In genomic region chr17:62892069-62892675, GRCh38 we compare ENCODE assay signal across 9 cellular contexts.
DNase-seq lines count a peak whose midpoint lies in the region; ATAC-seq lines count a peak whose summit lies in the region.
"Had no signal": no experiment of that assay in that cellular context is flagged by ENCODE, and none has a peak within 500 bp of the region (broad histone marks: within the 10 kb centered on the region; RNA-seq: fewer than 3 reads in every experiment).

No MANE protein-coding gene starts in this region.

- peak; percentile 51 for DNase-seq in NCI-H2227 treated with DMSO at 0.1 percent for 48 hours (lab: John Stamatoyannopoulos, UW)
- DNase-seq in NCI-H2227 (lab: John Stamatoyannopoulos, UW; ENCODE audit: unreplicated experiment): no peak
- DNase-seq in OCI-M1 (lab: John Stamatoyannopoulos, UW): peak; percentile 2
- DNase-seq in left ventricle myocardium superior: no peak
- peak; percentile 44 for DNase-seq in retina
- DNase-seq: occipital lobe had no signal

- intact Hi-C loops in left ventricle myocardium superior (cut with micrococcal nuclease): no loop called here

- ATAC-seq in left ventricle myocardium superior: peak; percentile 52
- ATAC-seq in HG03139 (IDR thresholded peaks at IDR 0.05; ENCODE audit: unreplicated experiment): no peak
- ATAC-seq in GM19328 (IDR thresholded peaks at IDR 0.05; ENCODE audit: unreplicated experiment): no peak
- ATAC-seq in HG02610 (IDR thresholded peaks at IDR 0.05; ENCODE audit: unreplicated experiment): no peak

Comparison
In these comparisons a context has a peak if more than half of its experiments do, and no peak if none do; other contexts are left out.
1. DNase-seq: peak in NCI-H2227 treated with DMSO at 0.1 percent for 48 hours (single experiment), OCI-M1 (single experiment) and retina (single experiment); none in NCI-H2227 (single experiment) and left ventricle myocardium superior (single experiment).